Comparison of ENCODE assay signal across 9 cellular contexts in genomic region chr7:2477447-2478386, GRCh38. TPM values are rescaled to one million over a fixed set of nuclear protein-coding genes. Genes with fewer than 3 reads are reported as not detected.
A peak's percentile ranks its signal among the peaks of the same experiment; 100 is the strongest.
DNase-seq lines count a peak whose midpoint lies in the region; ATAC-seq, FAIRE-seq and TF ChIP-seq lines count a peak whose summit lies in the region.
"Had no signal": no experiment of that assay in that cellular context is flagged by ENCODE, and none has a peak within 500 bp of the region (broad histone marks: within the 10 kb centered on the region; RNA-seq: fewer than 3 reads in every experiment).

No MANE protein-coding gene starts in this region.

- DNase-seq in CD8-positive, alpha-beta T cell = peak; percentile 30 to 84 (median 61)
- peak; percentile 98 for DNase-seq in H54 (ENCODE audit: insufficient read length, low spot score)
- peak; percentile 72 for DNase-seq in NT2/D1 (ENCODE audit: low read depth, low spot score)
- DNase-seq in activated T-cell treated with anti-CD3 and anti-CD28 coated beads for 24 hours (ENCODE audit: low read depth) = peak; percentile 30
- DNase-seq in erythroblast (lab: John Stamatoyannopoulos, UW) = peak; percentile 37 to 43
- DNase-seq in substantia nigra (lab: John Stamatoyannopoulos, UW) = peak in 41 of 49 donors; percentile 15 to 72 (median 40)

- H3K27ac ChIP-seq in CD8-positive, alpha-beta T cell (ENCODE audit: low read depth, low read length) = no peak overlapping the region
- no peak overlapping the region for H3K27ac ChIP-seq in substantia nigra (ENCODE audit: low read depth, low read length, poor library complexity, severe bottlenecking)

- H3K4me1 Mint-ChIP-seq in CD8-positive, alpha-beta T cell (ENCODE audit: low read depth) = no peaks in the 10 kb centered on the region
- H3K4me1 Mint-ChIP-seq in nephron = peaks cover 23% of the 10 kb centered on the region

- peak; percentile 52 for TF ChIP-seq CTCF in CD8-positive, alpha-beta T cell (IDR thresholded peaks at IDR 0.05)
- TF ChIP-seq CTCF in nephron (IDR thresholded peaks at IDR 0.05; ENCODE audit: unreplicated experiment in 3 of 3) = peak; percentile 54 to 77 (median 72)

- no peak for FAIRE-seq in H54 (lab: Jason Lieb, UNC)

- H3K36me3 Mint-ChIP-seq in CD8-positive, alpha-beta T cell = no peaks in the 10 kb centered on the region
- H3K36me3 Mint-ChIP-seq in nephron (ENCODE audit: low read depth) = no peaks in the 10 kb centered on the region

- H3K27me3 ChIP-seq in CD8-positive, alpha-beta T cell (ENCODE audit: insufficient read depth, low read length) = no peaks in the 10 kb centered on the region
- H3K27me3 ChIP-seq in NT2/D1 (ENCODE audit: insufficient read depth, insufficient read length) = peaks cover 3% of the 10 kb centered on the region

- peak overlapping the region; percentile 64 for H3K9ac ChIP-seq in NT2/D1 (ENCODE audit: insufficient read length, low read depth)

- H3K27me3 Mint-ChIP-seq in CD8-positive, alpha-beta T cell (ENCODE audit: low read depth) = no peaks in the 10 kb centered on the region
- no peaks in the 10 kb centered on the region for H3K27me3 Mint-ChIP-seq in nephron (ENCODE audit: low read depth)
- H3K27me3 Mint-ChIP-seq: stimulated activated naive CD8-positive, alpha-beta T cell treated with anti-CD3 and anti-CD28 coated beads, Interleukin-15, Interleukin-2, amounts not matched to agents 100 ng/mL and 50 ng/mL, for 24 hours had no signal

- POLR2A ChIA-PET in CD8-positive, alpha-beta T cell (lab: Charles Lee) = interaction anchor here (0.9 to 1.4 kb wide), 4 partner anchors 11 to 96 kb away, joined by 3 to 4 read pairs (median 3); no protein-coding TSS in a partner anchor

- H3K4me3 ChIP-seq in CD8-positive, alpha-beta T cell (ENCODE audit: low read depth, low read length) = no peak overlapping the region
- peak overlapping the region; percentile 13 for H3K4me3 ChIP-seq in NT2/D1 (ENCODE audit: insufficient read length, low read depth)

- CTCF ChIA-PET in CD8-positive, alpha-beta T cell (lab: Charles Lee) = interaction anchor here (0.9 to 1.8 kb wide), 10 partner anchors 8 to 233 kb away, joined by 3 to 12 read pairs (median 4); no protein-coding TSS in a partner anchor

- ATAC-seq in CD8-positive, alpha-beta T cell = peak; percentile 94
- ATAC-seq in GM21367 (IDR thresholded peaks at IDR 0.05; ENCODE audit: unreplicated experiment) = no peak

- TF ChIP-seq POLR2A in H54 (IDR thresholded peaks at IDR 0.05; ENCODE audit: low read depth, low read length) (no peak), erythroblast (IDR thresholded peaks at IDR 0.05; ENCODE audit: low read length) (no peak)

- H3K4me3 Mint-ChIP-seq in CD8-positive, alpha-beta T cell = no peak overlapping the region
- no peak overlapping the region for H3K4me3 Mint-ChIP-seq in nephron
- H3K4me3 Mint-ChIP-seq: stimulated activated naive CD8-positive, alpha-beta T cell treated with anti-CD3 and anti-CD28 coated beads, Interleukin-15, Interleukin-2, amounts not matched to agents 100 ng/mL and 50 ng/mL, for 24 hours had no signal

- H3K27ac Mint-ChIP-seq in CD8-positive, alpha-beta T cell = no peak overlapping the region
- H3K27ac Mint-ChIP-seq in nephron = no peak overlapping the region
- H3K27ac Mint-ChIP-seq: stimulated activated naive CD8-positive, alpha-beta T cell treated with anti-CD3 and anti-CD28 coated beads, Interleukin-15, Interleukin-2, amounts not matched to agents 100 ng/mL and 50 ng/mL, for 24 hours had no signal

- intact Hi-C loops in CD8-positive, alpha-beta T cell (cut with DNase I, micrococcal nuclease) = loop anchor here (1.0 to 5.0 kb wide), 8 partner anchors 43 to 232 kb away; partner anchors contain the start of genes BRAT1 (in 2 of the 2) and IQCE (in 1 of the 2)

- H3K36me3 ChIP-seq in CD8-positive, alpha-beta T cell (ENCODE audit: insufficient read depth, low read length) = no peaks in the 10 kb centered on the region
- H3K36me3 ChIP-seq in NT2/D1 (ENCODE audit: insufficient read depth, insufficient read length, low read length) = no peaks in the 10 kb centered on the region

- peaks cover 15% of the 10 kb centered on the region for H3K4me1 ChIP-seq in CD8-positive, alpha-beta T cell (ENCODE audit: insufficient read depth, low read length)
- peaks cover 32% of the 10 kb centered on the region for H3K4me1 ChIP-seq in NT2/D1 (ENCODE audit: insufficient read depth, insufficient read length)

- H3K9me3 Mint-ChIP-seq in CD8-positive, alpha-beta T cell = no peaks in the 10 kb centered on the region
- no peaks in the 10 kb centered on the region for H3K9me3 Mint-ChIP-seq in nephron
- H3K9me3 Mint-ChIP-seq: stimulated activated naive CD8-positive, alpha-beta T cell treated with anti-CD3 and anti-CD28 coated beads, Interleukin-15, Interleukin-2, amounts not matched to agents 100 ng/mL and 50 ng/mL, for 24 hours had no signal

- no peaks in the 10 kb centered on the region for H3K9me3 ChIP-seq in CD8-positive, alpha-beta T cell (ENCODE audit: low read length)
- no peaks in the 10 kb centered on the region for H3K9me3 ChIP-seq in NT2/D1 (ENCODE audit: insufficient read depth, low read length)

RNA-seq across cellular contexts. Expression of gene GRIFIN, which starts 1.5 kb away (rescaled TPM):
- not detected for total RNA-seq in CD8-positive, alpha-beta T cell

RNA-seq across cellular contexts. Expression of gene LFNG, which starts 41.9 kb away (rescaled TPM):
- total RNA-seq in CD8-positive, alpha-beta T cell = 100 to 1,000 TPM; 137 to 140 TPM

Comparison
In these comparisons a context has a peak if more than half of its experiments do, and no peak if none do; other contexts are left out.
1. DNase-seq: peak in every context shown above with its lines; median percentile 98 in H54; 72 in NT2/D1; 61 in CD8-positive, alpha-beta T cell; 40 in erythroblast; 40 in substantia nigra; 30 in activated T-cell treated with anti-CD3 and anti-CD28 coated beads for 24 hours.